19 cellular contexts compared by ENCODE assay signal in the genomic region with DNA sequence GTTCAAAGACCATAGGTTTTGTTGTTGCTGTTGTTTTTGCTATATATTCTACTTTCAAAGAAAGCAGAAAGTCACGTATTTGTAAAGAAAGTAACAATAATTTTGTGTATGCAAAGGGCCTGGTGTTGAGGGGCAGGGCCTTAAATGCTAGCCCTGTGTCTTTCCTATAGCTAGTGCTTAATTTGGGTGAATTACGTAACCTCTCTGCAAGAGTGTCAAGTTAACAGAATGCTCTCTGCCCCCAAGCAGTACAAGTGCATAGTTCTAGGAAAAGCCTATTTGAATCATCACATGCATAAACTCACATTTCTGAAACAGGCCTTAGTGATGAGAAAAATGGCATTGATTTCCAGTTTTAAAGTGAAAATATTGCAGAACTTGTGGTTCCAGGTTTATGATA.
"Had no signal": no experiment of that assay in that cellular context is flagged by ENCODE, and none has a peak within 500 bp of the region (broad histone marks: within the 10 kb centered on the region; RNA-seq: fewer than 3 reads in every experiment).

No MANE protein-coding gene starts in this region.

- H3K4me3 ChIP-seq: cardiac muscle cell, heart right ventricle, sigmoid colon, testis, upper lobe of right lung had no signal

- H3K27ac ChIP-seq: cardiac muscle cell, heart right ventricle, sigmoid colon, testis, upper lobe of right lung had no signal

- H3K9me3 Mint-ChIP-seq: activated naive CD4-positive, alpha-beta T cell treated with anti-CD3 and anti-CD28 coated beads, Interleukin-2, amount 10 ng/mL, durations not matched to agents 7 days and 5 days had no signal

- H3K36me3 Mint-ChIP-seq: activated naive CD4-positive, alpha-beta T cell treated with anti-CD3 and anti-CD28 coated beads, Interleukin-2, amount 10 ng/mL, durations not matched to agents 7 days and 5 days; naive thymus-derived CD4-positive, alpha-beta T cell; stimulated activated naive B cell treated with anti-CD40 and anti-IgM and Interleukin-4, amounts not matched to agents 10 μg/mL and 1 μg/mL and 100 μg/mL, for 72 hours had no signal

- ATAC-seq: activated CD4-positive, alpha-beta T cell treated with anti-CD3 and anti-CD28 coated beads for 36 hours; activated T-cell treated with anti-CD3 and anti-CD28 coated beads, Interleukin-2, amount 50 U/mL, for 72 hours; heart right ventricle; left cardiac atrium; naive thymus-derived CD4-positive, alpha-beta T cell; stimulated activated naive B cell treated with anti-CD40 and anti-IgM and Interleukin-4, amounts not matched to agents 10 μg/mL and 1 μg/mL and 100 μg/mL, for 72 hours; upper lobe of right lung had no signal

- H3K4me3 Mint-ChIP-seq: activated CD4-positive, alpha-beta T cell treated with anti-CD3 and anti-CD28 coated beads for 36 hours; activated naive CD4-positive, alpha-beta T cell treated with anti-CD3 and anti-CD28 coated beads, Interleukin-2, amount 10 ng/mL, durations not matched to agents 7 days and 5 days; activated T-cell treated with anti-CD3 and anti-CD28 coated beads, Interleukin-2, amount 50 U/mL, for 72 hours; naive thymus-derived CD4-positive, alpha-beta T cell; neural crest cell; stimulated activated naive B cell treated with anti-CD40 and anti-IgM and Interleukin-4, amounts not matched to agents 10 μg/mL and 1 μg/mL and 100 μg/mL, for 72 hours; T-helper 2 cell treated with Interferon-gamma antibody and Interleukin-4, amounts not matched to agents 5 μg/mL and 100 μg/mL, for 36 hours had no signal

- H3K36me3 ChIP-seq: cardiac muscle cell, heart right ventricle, sigmoid colon, upper lobe of right lung had no signal

- DNase-seq: activated CD4-positive, alpha-beta T cell treated with anti-CD3 and anti-CD28 coated beads for 36 hours; activated CD4-positive, alpha-beta T cell treated with anti-CD3 and anti-CD28 coated beads, Interleukin-2, amount 50 U/mL, for 48 hours; activated effector memory CD4-positive, alpha-beta T cell treated with Interleukin-2 at 50 U/mL for 16 hours; activated naive CD4-positive, alpha-beta T cell treated with anti-CD3 and anti-CD28 coated beads, Interleukin-2, amount 10 ng/mL, durations not matched to agents 7 days and 5 days; activated T-cell treated with anti-CD3 and anti-CD28 coated beads, Interleukin-2, amount 50 U/mL, for 72 hours; heart right ventricle; islet precursor cell; left cardiac atrium; naive thymus-derived CD4-positive, alpha-beta T cell; retina; sigmoid colon; stimulated activated CD4-positive, alpha-beta T cell treated with anti-CD3 and anti-CD28 coated beads, Interleukin-2, amount 100 ng/mL, for 48 hours; stimulated activated CD8-positive, alpha-beta memory T cell treated with anti-CD3 and anti-CD28 coated beads, Interleukin-4, amount 100 ng/mL, for 48 hours; stimulated activated naive B cell treated with anti-CD40 and anti-IgM and Interleukin-4, amounts not matched to agents 10 μg/mL and 1 μg/mL and 100 μg/mL, for 72 hours; testis; upper lobe of right lung had no signal

- H3K27ac Mint-ChIP-seq: activated CD4-positive, alpha-beta T cell treated with anti-CD3 and anti-CD28 coated beads for 36 hours; activated naive CD4-positive, alpha-beta T cell treated with anti-CD3 and anti-CD28 coated beads, Interleukin-2, amount 10 ng/mL, durations not matched to agents 7 days and 5 days; activated T-cell treated with anti-CD3 and anti-CD28 coated beads, Interleukin-2, amount 50 U/mL, for 72 hours; naive thymus-derived CD4-positive, alpha-beta T cell; stimulated activated naive B cell treated with anti-CD40 and anti-IgM and Interleukin-4, amounts not matched to agents 10 μg/mL and 1 μg/mL and 100 μg/mL, for 72 hours; T-helper 2 cell treated with Interferon-gamma antibody and Interleukin-4, amounts not matched to agents 5 μg/mL and 100 μg/mL, for 36 hours had no signal

- H3K4me1 ChIP-seq: heart right ventricle, sigmoid colon, testis, upper lobe of right lung had no signal

- H3K27me3 Mint-ChIP-seq: activated CD4-positive, alpha-beta T cell treated with anti-CD3 and anti-CD28 coated beads for 36 hours; activated naive CD4-positive, alpha-beta T cell treated with anti-CD3 and anti-CD28 coated beads, Interleukin-2, amount 10 ng/mL, durations not matched to agents 7 days and 5 days; naive thymus-derived CD4-positive, alpha-beta T cell; stimulated activated naive B cell treated with anti-CD40 and anti-IgM and Interleukin-4, amounts not matched to agents 10 μg/mL and 1 μg/mL and 100 μg/mL, for 72 hours had no signal

- H3K9me3 ChIP-seq: sigmoid colon, testis, upper lobe of right lung had no signal

- H3K27me3 ChIP-seq: cardiac muscle cell, heart right ventricle, sigmoid colon, testis, upper lobe of right lung had no signal

- H3K4me1 Mint-ChIP-seq: activated CD4-positive, alpha-beta T cell treated with anti-CD3 and anti-CD28 coated beads for 36 hours; activated naive CD4-positive, alpha-beta T cell treated with anti-CD3 and anti-CD28 coated beads, Interleukin-2, amount 10 ng/mL, durations not matched to agents 7 days and 5 days; naive thymus-derived CD4-positive, alpha-beta T cell; stimulated activated naive B cell treated with anti-CD40 and anti-IgM and Interleukin-4, amounts not matched to agents 10 μg/mL and 1 μg/mL and 100 μg/mL, for 72 hours had no signal
